Comparison of ENCODE assay signal across 1 cellular context in genomic region chr6:77373955-77374354, GRCh38.
TF ChIP-seq lines count a peak whose summit lies in the region.

No MANE protein-coding gene starts in this region.

TF ChIP-seq in GM12878, 131 proteins besides CTCF, POLR2A, EP300 and RAD21 (continued from another document and continues in another):
- TF ChIP-seq BHLHE40 (IDR thresholded peaks at IDR 0.05; ENCODE audit: borderline replicate concordance in 1 of 2, low read depth in 2 of 2, low read length in 1 of 2): peak; percentile 46 to 84; a peak in 3 of 4 replicates
- TF ChIP-seq CREB1 (IDR thresholded peaks at IDR 0.05; ENCODE audit: low read depth): no peak
- TF ChIP-seq MAX (IDR thresholded peaks at IDR 0.05; ENCODE audit: low read depth, low read length): no peak
- TF ChIP-seq PRDM15 (CRISPR knock-in tag; IDR thresholded peaks at IDR 0.05): no peak
- no peak for TF ChIP-seq RELA (IDR thresholded peaks at IDR 0.05; ENCODE audit: borderline replicate concordance, partially characterized antibody)
- TF ChIP-seq CBX5 (IDR thresholded peaks at IDR 0.05; ENCODE audit: low read depth): no peak
- no peak for TF ChIP-seq MXI1 (IDR thresholded peaks at IDR 0.05; ENCODE audit: low read depth, low read length)
- TF ChIP-seq ATF7 (IDR thresholded peaks at IDR 0.05; ENCODE audit: low read depth): 0 out of 2 replicates have a peak, but pooled peaks have one; percentile 21
- no peak for TF ChIP-seq TAF1 (IDR thresholded peaks at IDR 0.05; ENCODE audit: borderline replicate concordance, low read depth, low read length)
- TF ChIP-seq GABPA (IDR thresholded peaks at IDR 0.05; ENCODE audit: low read depth): no peak
- peak; percentile 59 for TF ChIP-seq IKZF1 (conservative IDR thresholded peaks at IDR 0.05)
- TF ChIP-seq E2F8 (IDR thresholded peaks at IDR 0.05; ENCODE audit: low read depth, partially characterized antibody): no peak
- TF ChIP-seq ESRRA (IDR thresholded peaks at IDR 0.05; ENCODE audit: low read length): no peak
- no peak for TF ChIP-seq ETV6 (conservative IDR thresholded peaks at IDR 0.05 in 1 of 2, IDR thresholded peaks at IDR 0.05 in 1 of 2; ENCODE audit: borderline replicate concordance in 1 of 2, low read depth in 1 of 2)
- no peak for TF ChIP-seq ZBED1 (IDR thresholded peaks at IDR 0.05; ENCODE audit: borderline replicate concordance)
- TF ChIP-seq YY1 (IDR thresholded peaks at IDR 0.05; ENCODE audit: low read depth, low read length): no peak
- 0 out of 2 replicates have a peak, but pooled peaks have one; percentile 24 for TF ChIP-seq RAD51 (IDR thresholded peaks at IDR 0.05)
- no peak for TF ChIP-seq ZNF274 (IDR thresholded peaks at IDR 0.05; ENCODE audit: insufficient read depth, insufficient read length)
- TF ChIP-seq SKIL (IDR thresholded peaks at IDR 0.05; ENCODE audit: low read depth, poor library complexity, severe bottlenecking): no peak
- TF ChIP-seq USF2 (IDR thresholded peaks at IDR 0.05; ENCODE audit: borderline replicate concordance, low read depth, low read length): no peak
- no peak for TF ChIP-seq FOXK2 (IDR thresholded peaks at IDR 0.05)
- TF ChIP-seq TCF12 (IDR thresholded peaks at IDR 0.05; ENCODE audit: low read depth, low read length): no peak
- TF ChIP-seq ASH2L (IDR thresholded peaks at IDR 0.05; ENCODE audit: borderline replicate concordance, low read depth): no peak
- peak; percentile 52 to 62; a peak in 2 of 4 replicates for TF ChIP-seq IKZF2 (IDR thresholded peaks at IDR 0.05)
- peak; percentile 61; the same call in 1 of the 2 replicates for TF ChIP-seq DPF2 (IDR thresholded peaks at IDR 0.05)
- no peak for TF ChIP-seq MTA3 (IDR thresholded peaks at IDR 0.05; ENCODE audit: borderline replicate concordance, low read length)
- TF ChIP-seq STAT1 (conservative IDR thresholded peaks at IDR 0.05): no peak
- no peak for TF ChIP-seq SREBF2 (IDR thresholded peaks at IDR 0.05; ENCODE audit: low read length)
- TF ChIP-seq KDM1A (IDR thresholded peaks at IDR 0.05; ENCODE audit: borderline replicate concordance): no peak
- TF ChIP-seq KAT2A (conservative IDR thresholded peaks at IDR 0.05; ENCODE audit: control insufficient read depth, low read depth, low read length): no peak
- no peak for TF ChIP-seq MYC (IDR thresholded peaks at IDR 0.05; ENCODE audit: insufficient read depth, insufficient read length, insufficient replicate concordance, low read length, severe bottlenecking)
- no peak for TF ChIP-seq RBBP5 (conservative IDR thresholded peaks at IDR 0.05)
- TF ChIP-seq HDGF (IDR thresholded peaks at IDR 0.05): no peak
- no peak for TF ChIP-seq MEF2B (IDR thresholded peaks at IDR 0.05; ENCODE audit: partially characterized antibody, poor library complexity, severe bottlenecking)
- TF ChIP-seq ZNF384 (IDR thresholded peaks at IDR 0.05; ENCODE audit: borderline replicate concordance, low read depth, low read length): no peak
- no peak for TF ChIP-seq HSF1 (IDR thresholded peaks at IDR 0.05; ENCODE audit: low read depth, low read length)
- TF ChIP-seq IRF5 (IDR thresholded peaks at IDR 0.05; ENCODE audit: borderline replicate concordance): no peak
- no peak for TF ChIP-seq CUX1 (IDR thresholded peaks at IDR 0.05; ENCODE audit: insufficient replicate concordance, low read depth, low read length)
- TF ChIP-seq BCL3 (IDR thresholded peaks at IDR 0.05; ENCODE audit: borderline replicate concordance, insufficient read depth, low read depth, low read length, poor library complexity, severe bottlenecking): no peak
- TF ChIP-seq CHD1 (IDR thresholded peaks at IDR 0.05; ENCODE audit: low read depth, low read length): no peak
- no peak for TF ChIP-seq PBX3 (IDR thresholded peaks at IDR 0.05; ENCODE audit: insufficient replicate concordance, low read depth, low read length)
